In genomic region chr2:239928457-239929350, GRCh38 we compare ENCODE assay signal across 10 cellular contexts.
A peak's percentile ranks its signal among the peaks of the same experiment; 100 is the strongest.
DNase-seq lines count a peak whose midpoint lies in the region; ATAC-seq and TF ChIP-seq lines count a peak whose summit lies in the region.
"Had no signal": no experiment of that assay in that cellular context is flagged by ENCODE, and none has a peak within 500 bp of the region (broad histone marks: within the 10 kb centered on the region; RNA-seq: fewer than 3 reads in every experiment).

No MANE protein-coding gene starts in this region.

- H3K27ac Mint-ChIP-seq in osteocyte (ENCODE audit: unreplicated experiment) = no peak overlapping the region

- peaks cover 6% of the 10 kb centered on the region for H3K9me3 ChIP-seq in DND-41 (ENCODE audit: insufficient read depth, low read length, severe bottlenecking)

- peak overlapping the region; percentile 56 for H3K27ac ChIP-seq in DND-41 (ENCODE audit: low read length)
- no peak overlapping the region for H3K27ac ChIP-seq in coronary artery

- H3K4me1 Mint-ChIP-seq in osteocyte (ENCODE audit: unreplicated experiment) = peaks cover 6% of the 10 kb centered on the region

- no peaks in the 10 kb centered on the region for H3K36me3 Mint-ChIP-seq in osteocyte (ENCODE audit: unreplicated experiment)

- DNase-seq in DND-41 (peak; percentile 55), NCI-H526 (lab: John Stamatoyannopoulos, UW) (peak; percentile 62 to 91), coronary artery (ENCODE audit: low spot score) (peak; percentile 69), osteocyte (ENCODE audit: extremely low spot score, unreplicated experiment) (peak; percentile 82), T1000 (lab: John Stamatoyannopoulos, UW) (no peak)
- DNase-seq in NK-92 treated with Interleukin-12 subunit alpha and Interleukin-12 subunit beta, amount 100 ng/mL, for 24 hours (lab: John Stamatoyannopoulos, UW) = no peak
- DNase-seq: mammary epithelial cell, PC-3 had no signal

- no peak overlapping the region for H2AFZ ChIP-seq in DND-41 (ENCODE audit: low read depth, low read length)

- no peak overlapping the region for H3K4me3 Mint-ChIP-seq in osteocyte (ENCODE audit: unreplicated experiment)

- ATAC-seq in DND-41 (ENCODE audit: insufficient read depth, low read depth) = 0 out of 3 replicates have a peak, but pooled peaks have one; percentile 5
- ATAC-seq in GM18867 (IDR thresholded peaks at IDR 0.05; ENCODE audit: unreplicated experiment) = no peak
- ATAC-seq in HG03565 (IDR thresholded peaks at IDR 0.05; ENCODE audit: unreplicated experiment) = no peak

- TF ChIP-seq CTCF in DND-41 (IDR thresholded peaks at IDR 0.05; ENCODE audit: borderline replicate concordance, extremely low read depth, low read length, poor library complexity, severe bottlenecking) (no peak), coronary artery (IDR thresholded peaks at IDR 0.05) (no peak), osteocyte (IDR thresholded peaks at IDR 0.05) (no peak)

- H3K9me3 Mint-ChIP-seq in osteocyte (ENCODE audit: unreplicated experiment) = no peaks in the 10 kb centered on the region

- no peaks in the 10 kb centered on the region for H3K27me3 Mint-ChIP-seq in osteocyte (ENCODE audit: unreplicated experiment)

- no peaks in the 10 kb centered on the region for H3K36me3 ChIP-seq in DND-41 (ENCODE audit: insufficient read depth, low read length)

- H3K9ac ChIP-seq in DND-41 (ENCODE audit: low read depth, low read length) = no peak overlapping the region

- H4K20me1 ChIP-seq in DND-41 (ENCODE audit: insufficient read depth, low read length) = no peaks in the 10 kb centered on the region

- no peak overlapping the region for H3K4me2 ChIP-seq in DND-41 (ENCODE audit: insufficient read depth, low read length)

- no peaks in the 10 kb centered on the region for H3K27me3 ChIP-seq in DND-41 (ENCODE audit: insufficient read depth, low read length, poor library complexity)

- no peaks in the 10 kb centered on the region for H3K79me2 ChIP-seq in DND-41 (ENCODE audit: insufficient read depth, low read length)

- H3K4me3 ChIP-seq in DND-41 (ENCODE audit: low read depth in 1 of 2, low read length in 2 of 2) (no peak overlapping the region), coronary artery (no peak overlapping the region)

- H3K4me1 ChIP-seq in DND-41 (ENCODE audit: insufficient read depth, low read length) = peaks cover 31% of the 10 kb centered on the region

Comparison
In these comparisons a context has a peak if more than half of its experiments do, and no peak if none do; other contexts are left out.
1. DNase-seq: peak in DND-41 (single experiment), NCI-H526 (2 of 2), coronary artery (single experiment) and osteocyte (single experiment); none in NK-92 treated with Interleukin-12 subunit alpha and Interleukin-12 subunit beta, amount 100 ng/mL, for 24 hours (single experiment) and T1000 (single experiment).